In genomic region chr15:77659350-77660321, GRCh38 we compare ENCODE assay signal across 8 cellular contexts. TPM values are rescaled to one million over a fixed set of nuclear protein-coding genes. Genes with fewer than 3 reads are reported as not detected.
DNase-seq lines count a peak whose midpoint lies in the region; ATAC-seq and TF ChIP-seq lines count a peak whose summit lies in the region.

No MANE protein-coding gene starts in this region.

- H3K36me3 ChIP-seq in SU-DHL-6 (ENCODE audit: low read length), result no peaks in the 10 kb centered on the region

- H3K79me2 ChIP-seq in SU-DHL-6 (ENCODE audit: insufficient read depth, low read length), result no peaks in the 10 kb centered on the region

- H3K27ac ChIP-seq in SU-DHL-6 (ENCODE audit: low read depth, low read length), result no peak overlapping the region

- no peaks in the 10 kb centered on the region for H3K9me3 ChIP-seq in SU-DHL-6 (ENCODE audit: insufficient read depth, low read length)

- H3K4me3 Mint-ChIP-seq in activated CD8-positive, alpha-beta memory T cell treated with anti-CD3 and anti-CD28 coated beads, Interleukin-2, amount 10 ng/mL, durations not matched to agents 7 days and 5 days, result no peak overlapping the region

- no peaks in the 10 kb centered on the region for H3K4me1 Mint-ChIP-seq in activated CD8-positive, alpha-beta memory T cell treated with anti-CD3 and anti-CD28 coated beads, Interleukin-2, amount 10 ng/mL, durations not matched to agents 7 days and 5 days

- H3K27me3 Mint-ChIP-seq in activated CD8-positive, alpha-beta memory T cell treated with anti-CD3 and anti-CD28 coated beads, Interleukin-2, amount 10 ng/mL, durations not matched to agents 7 days and 5 days, result peaks cover 11% of the 10 kb centered on the region

- H3K27me3 ChIP-seq in SU-DHL-6 (ENCODE audit: low read length), result no peaks in the 10 kb centered on the region

- no peak overlapping the region for H3K4me3 ChIP-seq in SU-DHL-6 (ENCODE audit: insufficient read depth, low read length, poor library complexity, severe bottlenecking)

- peak; percentile 63 for DNase-seq in activated CD8-positive, alpha-beta memory T cell treated with anti-CD3 and anti-CD28 coated beads, Interleukin-2, amount 10 ng/mL, durations not matched to agents 7 days and 5 days
- no peak for DNase-seq in activated CD8-positive, alpha-beta memory T cell treated with anti-CD3 and anti-CD28 coated beads, Interleukin-2, amount 50 U/mL, for 4 hours
- DNase-seq in LoVo (ENCODE audit: low spot score) (peak; percentile 61), foreskin melanocyte (peak; percentile 56), KG1 (lab: John Stamatoyannopoulos, UW) (no peak)
- peak; percentile 70 for DNase-seq in stimulated activated CD4-positive, alpha-beta T cell treated with anti-CD3 and anti-CD28 coated beads, Interleukin-15, amount 100 ng/mL, for 24 hours

- peak overlapping the region; percentile 21 for H3K4me2 ChIP-seq in SU-DHL-6 (ENCODE audit: low read depth, low read length, poor library complexity, severe bottlenecking)

- ATAC-seq in activated CD8-positive, alpha-beta memory T cell treated with anti-CD3 and anti-CD28 coated beads, Interleukin-2, amount 10 ng/mL, durations not matched to agents 7 days and 5 days, result peak; percentile 56
- ATAC-seq in HG03571 (IDR thresholded peaks at IDR 0.05; ENCODE audit: unreplicated experiment), result no peak

- no peak overlapping the region for H3K9ac ChIP-seq in SU-DHL-6 (ENCODE audit: low read length)

- H3K9me3 Mint-ChIP-seq in activated CD8-positive, alpha-beta memory T cell treated with anti-CD3 and anti-CD28 coated beads, Interleukin-2, amount 10 ng/mL, durations not matched to agents 7 days and 5 days (ENCODE audit: low read depth), result no peaks in the 10 kb centered on the region

- no peaks in the 10 kb centered on the region for H4K20me1 ChIP-seq in SU-DHL-6 (ENCODE audit: low read depth, low read length)

- H3K36me3 Mint-ChIP-seq in activated CD8-positive, alpha-beta memory T cell treated with anti-CD3 and anti-CD28 coated beads, Interleukin-2, amount 10 ng/mL, durations not matched to agents 7 days and 5 days, result no peaks in the 10 kb centered on the region

- H3K27ac Mint-ChIP-seq in activated CD8-positive, alpha-beta memory T cell treated with anti-CD3 and anti-CD28 coated beads, Interleukin-2, amount 10 ng/mL, durations not matched to agents 7 days and 5 days, result no peak overlapping the region

- H2AFZ ChIP-seq in SU-DHL-6 (ENCODE audit: low read depth, low read length, severe bottlenecking), result no peak overlapping the region

- H3K9me2 ChIP-seq in SU-DHL-6 (replicated peaks; ENCODE audit: insufficient read depth, low read length), result no peaks in the 10 kb centered on the region

- H3F3A ChIP-seq in SU-DHL-6 (ENCODE audit: insufficient read depth), result no peaks in the 10 kb centered on the region

- CTCF ChIA-PET in activated CD8-positive, alpha-beta memory T cell treated with anti-CD3 and anti-CD28 coated beads, Interleukin-2, amount 10 ng/mL, durations not matched to agents 7 days and 5 days (lab: Charles Lee), result no interaction called here

- peak; percentile 22 for TF ChIP-seq CTCF in SU-DHL-6 (IDR thresholded peaks at IDR 0.05; ENCODE audit: insufficient read depth, low read length, poor library complexity, severe bottlenecking)

RNA-seq across cellular contexts. Expression of gene LINGO1, which starts 26.9 kb away (rescaled TPM):
- total RNA-seq in activated CD8-positive, alpha-beta memory T cell treated with anti-CD3 and anti-CD28 coated beads, Interleukin-2, amount 10 ng/mL, durations not matched to agents 7 days and 5 days, result not detected

Comparison
In these comparisons a context has a peak if more than half of its experiments do, and no peak if none do; other contexts are left out.
1. DNase-seq: peak in activated CD8-positive, alpha-beta memory T cell treated with anti-CD3 and anti-CD28 coated beads, Interleukin-2, amount 10 ng/mL, durations not matched to agents 7 days and 5 days (single experiment), LoVo (single experiment), foreskin melanocyte (single experiment) and stimulated activated CD4-positive, alpha-beta T cell treated with anti-CD3 and anti-CD28 coated beads, Interleukin-15, amount 100 ng/mL, for 24 hours (single experiment); none in activated CD8-positive, alpha-beta memory T cell treated with anti-CD3 and anti-CD28 coated beads, Interleukin-2, amount 50 U/mL, for 4 hours (single experiment) and KG1 (single experiment).